Comparison of ENCODE assay signal across 1 cellular context in genomic region chr6:494394-494793, GRCh38.
TF ChIP-seq lines count a peak whose summit lies in the region.

No MANE protein-coding gene starts in this region.

TF ChIP-seq in GM23338, 12 proteins besides CTCF, POLR2A, EP300 and RAD21 (continued from another document):
- TF ChIP-seq ZNF462 (CRISPR knock-in tag; IDR thresholded peaks at IDR 0.05), result no peak
- TF ChIP-seq ETS1 (IDR thresholded peaks at IDR 0.05), result no peak
- TF ChIP-seq ZNF114 (CRISPR knock-in tag; IDR thresholded peaks at IDR 0.05), result no peak
- no peak for TF ChIP-seq EZH2phosphoT487 (IDR thresholded peaks at IDR 0.05; ENCODE audit: unreplicated experiment)
